ENCODE assay signal across 8 cellular contexts in genomic region chr5:35618297-35618636, GRCh38. TPM values are rescaled to one million over a fixed set of nuclear protein-coding genes. Genes with fewer than 3 reads are reported as not detected.
DNase-seq lines count a peak whose midpoint lies in the region; TF ChIP-seq lines count a peak whose summit lies in the region.

No MANE protein-coding gene starts in this region.

- 32% methylated on average over 5 of the region's 5 CpGs for WGBS in smooth muscle cell (ENCODE audit: low lambda C conversion rate)

- peak overlapping the region; percentile 30 for H3K27ac Mint-ChIP-seq in activated T-helper 2 cell treated with anti-CD3 and anti-CD28 coated beads, Interferon-gamma antibody, Interleukin-2, Interleukin-4, amounts not matched to agents 10 μg/mL and 5 μg/mL and 100 μg/mL, durations not matched to agents 14 hours and 24 hours and 36 hours

- H3K9ac ChIP-seq in iPS-18a (ENCODE audit: low read length) (peak overlapping the region; percentile 52), smooth muscle cell (ENCODE audit: low read depth) (peak overlapping the region; percentile 50)

- peak overlapping the region; percentile 88 for H2AFZ ChIP-seq in smooth muscle cell (ENCODE audit: low read depth)

- H3K27ac ChIP-seq in iPS-18a (ENCODE audit: low read length) (no peak overlapping the region), smooth muscle cell (ENCODE audit: low read depth) (no peak overlapping the region)

- H3K36me3 ChIP-seq in HAP-1 (replicated peaks) = no peaks in the 10 kb centered on the region
- no peaks in the 10 kb centered on the region for H3K36me3 ChIP-seq in iPS-18a (ENCODE audit: control insufficient read depth, low read depth, low read length)
- H3K36me3 ChIP-seq in smooth muscle cell (ENCODE audit: low read depth) = no peaks in the 10 kb centered on the region

- in situ Hi-C loops in HAP-1 (cut with MboI; ENCODE audit: low sequenced_read_pairs) = no loop called here

- H3K9me3 Mint-ChIP-seq in activated T-helper 2 cell treated with anti-CD3 and anti-CD28 coated beads, Interferon-gamma antibody, Interleukin-2, Interleukin-4, amounts not matched to agents 10 μg/mL and 5 μg/mL and 100 μg/mL, durations not matched to agents 14 hours and 24 hours and 36 hours = peaks cover 34% of the 10 kb centered on the region

- DNase-seq in HAP-1 (ENCODE audit: low spot score in 2 of 2) = no peak
- DNase-seq in activated T-helper 2 cell treated with anti-CD3 and anti-CD28 coated beads, Interferon-gamma antibody, Interleukin-2, Interleukin-4, amounts not matched to agents 10 μg/mL and 5 μg/mL and 100 μg/mL, durations not matched to agents 14 hours and 24 hours and 36 hours (ENCODE audit: low spot score) = no peak
- no peak for DNase-seq in smooth muscle cell (lab: John Stamatoyannopoulos, UW; ENCODE audit: unreplicated experiment)
- DNase-seq in NCI-H187 treated with DMSO at 0.1 percent for 48 hours (lab: John Stamatoyannopoulos, UW) = no peak
- DNase-seq in activated effector memory CD4-positive, alpha-beta T cell treated with anti-CD3 and anti-CD28 coated beads, Interleukin-2, amount 50 U/mL, for 16 hours = no peak
- DNase-seq in NCI-H1436 (lab: John Stamatoyannopoulos, UW) = no peak
- no peak for DNase-seq in HT-29 (ENCODE audit: low spot score)

- TF ChIP-seq CTCF in smooth muscle cell (IDR thresholded peaks at IDR 0.05; ENCODE audit: borderline replicate concordance, insufficient read depth, poor library complexity, severe bottlenecking) = no peak

- H3K9me3 ChIP-seq in HAP-1 = peaks cover 2% of the 10 kb centered on the region; the same call in 1 of the 2 replicates
- H3K9me3 ChIP-seq in iPS-18a (ENCODE audit: control insufficient read depth, low read depth, low read length) = no peaks in the 10 kb centered on the region
- H3K9me3 ChIP-seq in smooth muscle cell (replicated peaks; ENCODE audit: low read depth) = peaks cover 7% of the 10 kb centered on the region

- H3K27me3 Mint-ChIP-seq in activated T-helper 2 cell treated with anti-CD3 and anti-CD28 coated beads, Interferon-gamma antibody, Interleukin-2, Interleukin-4, amounts not matched to agents 10 μg/mL and 5 μg/mL and 100 μg/mL, durations not matched to agents 14 hours and 24 hours and 36 hours (ENCODE audit: low read depth) = no peaks in the 10 kb centered on the region

- H3K4me1 Mint-ChIP-seq in activated T-helper 2 cell treated with anti-CD3 and anti-CD28 coated beads, Interferon-gamma antibody, Interleukin-2, Interleukin-4, amounts not matched to agents 10 μg/mL and 5 μg/mL and 100 μg/mL, durations not matched to agents 14 hours and 24 hours and 36 hours (ENCODE audit: low read depth) = peaks cover 33% of the 10 kb centered on the region

- H3K27me3 ChIP-seq in HAP-1 (ENCODE audit: low read depth) (no peaks in the 10 kb centered on the region), iPS-18a (ENCODE audit: control insufficient read depth, insufficient read depth, low read length) (peaks cover 38% of the 10 kb centered on the region), smooth muscle cell (ENCODE audit: low read depth) (no peaks in the 10 kb centered on the region)

- peak overlapping the region; percentile 83 for H3K4me2 ChIP-seq in smooth muscle cell

- no peaks in the 10 kb centered on the region for H4K20me1 ChIP-seq in smooth muscle cell (ENCODE audit: low read depth)

- no peaks in the 10 kb centered on the region for H3K79me2 ChIP-seq in smooth muscle cell (ENCODE audit: low read depth)

- peak overlapping the region; percentile 89 for H3K4me3 Mint-ChIP-seq in activated T-helper 2 cell treated with anti-CD3 and anti-CD28 coated beads, Interferon-gamma antibody, Interleukin-2, Interleukin-4, amounts not matched to agents 10 μg/mL and 5 μg/mL and 100 μg/mL, durations not matched to agents 14 hours and 24 hours and 36 hours (ENCODE audit: low read depth)

- H3K36me3 Mint-ChIP-seq in activated T-helper 2 cell treated with anti-CD3 and anti-CD28 coated beads, Interferon-gamma antibody, Interleukin-2, Interleukin-4, amounts not matched to agents 10 μg/mL and 5 μg/mL and 100 μg/mL, durations not matched to agents 14 hours and 24 hours and 36 hours (ENCODE audit: low read depth) = peaks cover 15% of the 10 kb centered on the region

- intact Hi-C loops in activated T-helper 2 cell treated with anti-CD3 and anti-CD28 coated beads, Interferon-gamma antibody, Interleukin-2, Interleukin-4, amounts not matched to agents 10 μg/mL and 5 μg/mL and 100 μg/mL, durations not matched to agents 14 hours and 24 hours and 36 hours (cut with micrococcal nuclease) = no loop called here

- H3F3A ChIP-seq in smooth muscle cell (ENCODE audit: low read depth) = no peaks in the 10 kb centered on the region

- H3K4me3 ChIP-seq in HAP-1 (peak overlapping the region; percentile 80), iPS-18a (ENCODE audit: low read length) (peak overlapping the region; percentile 89), smooth muscle cell (peak overlapping the region; percentile 69)

- H3K4me1 ChIP-seq in HAP-1 (peaks cover 5% of the 10 kb centered on the region; the same call in 1 of the 2 replicates), iPS-18a (ENCODE audit: control insufficient read depth, low read depth, low read length) (no peaks in the 10 kb centered on the region), smooth muscle cell (ENCODE audit: low read depth) (no peaks in the 10 kb centered on the region)

RNA-seq across cellular contexts. Expression of gene SPEF2, which starts 0.6 kb away (rescaled TPM):
- 10.0 and 11.5 TPM in 2 replicates for total RNA-seq in activated T-helper 2 cell treated with anti-CD3 and anti-CD28 coated beads, Interferon-gamma antibody, Interleukin-2, Interleukin-4, amounts not matched to agents 10 μg/mL and 5 μg/mL and 100 μg/mL, durations not matched to agents 14 hours and 24 hours and 36 hours
- total RNA-seq in smooth muscle cell = 3.1 and 3.8 TPM in 2 replicates
- 3.2 and 4.8 TPM in 2 replicates for polyA plus RNA-seq in smooth muscle cell
- total RNA-seq in HT-29 (2014; rRNA removed; shearing (Covaris generic)) = 1.3 and 4.3 TPM in 2 replicates
